ENCODE assay signal across 18 cellular contexts in genomic region chr6:45951291-45951690, GRCh38.
A peak's percentile ranks its signal among the peaks of the same experiment; 100 is the strongest.
DNase-seq lines count a peak whose midpoint lies in the region; ATAC-seq and TF ChIP-seq lines count a peak whose summit lies in the region.
"Had no signal": no experiment of that assay in that cellular context is flagged by ENCODE, and none has a peak within 500 bp of the region (broad histone marks: within the 10 kb centered on the region; RNA-seq: fewer than 3 reads in every experiment).

No MANE protein-coding gene starts in this region.

- intact Hi-C loops in colonic mucosa (cut with DNase I) (no loop called here), left lung (cut with DNase I) (no loop called here), transverse colon (cut with DNase I; ENCODE audit: low total_unique reads) (no loop called here)
- intact Hi-C loops in naive thymus-derived CD4-positive, alpha-beta T cell (cut with micrococcal nuclease): no loop called here

- TF ChIP-seq EP300 in transverse colon (IDR thresholded peaks at IDR 0.05; ENCODE audit: low read depth): no peak

- no peak overlapping the region for H3K23ac ChIP-seq in neuronal stem cell (ENCODE audit: low read depth, low read length, poor library complexity)

- H3K27me3 Mint-ChIP-seq in neural crest cell (ENCODE audit: low read depth): no peaks in the 10 kb centered on the region
- peaks cover 0 to 2% (median 0%) of the 10 kb centered on the region in 5 donors for H3K27me3 Mint-ChIP-seq in naive thymus-derived CD4-positive, alpha-beta T cell

- no peak overlapping the region for H4K8ac ChIP-seq in neuronal stem cell (ENCODE audit: low read depth, low read length)

- TF ChIP-seq POLR2A in transverse colon (IDR thresholded peaks at IDR 0.05): no peak

- no peak for DNase-seq in colonic mucosa
- DNase-seq in left lung: no peak
- DNase-seq in neural crest cell (ENCODE audit: low read depth, low spot score): no peak
- DNase-seq in transverse colon: no peak
- DNase-seq in neuronal stem cell (ENCODE audit: low spot score): no peak
- no peak for DNase-seq in naive thymus-derived CD4-positive, alpha-beta T cell
- DNase-seq in NCI-H1694 treated with DMSO at 0.1 percent for 48 hours (lab: John Stamatoyannopoulos, UW): no peak
- DNase-seq: Kasumi-1; MM.1S; NCI-H1105; NCI-H1694; NCI-H2107; NCI-H526 treated with DMSO at 0.1 percent for 48 hours; NK-92 treated with Interleukin-12 subunit alpha and Interleukin-12 subunit beta, amount 100 ng/mL, for 24 hours; OCI-M1; SIG-M5 had no signal

- no peak overlapping the region for H3K4me2 ChIP-seq in neuronal stem cell (ENCODE audit: insufficient read depth, low read length, poor library complexity, severe bottlenecking)

- H2AFZ ChIP-seq in neuronal stem cell (ENCODE audit: low read length): no peak overlapping the region

- H3K27ac ChIP-seq in colonic mucosa: peak overlapping the region; percentile 61
- peak overlapping the region; percentile 60 to 74 for H3K27ac ChIP-seq in left lung
- peak overlapping the region; percentile 50 to 67 (median 56) for H3K27ac ChIP-seq in transverse colon
- no peak overlapping the region for H3K27ac ChIP-seq in neuronal stem cell (replicated peaks; ENCODE audit: low read length)
- no peak overlapping the region for H3K27ac ChIP-seq in naive thymus-derived CD4-positive, alpha-beta T cell (ENCODE audit: low read depth, low read length)

- H3K4me1 Mint-ChIP-seq in neural crest cell: peaks cover 9% of the 10 kb centered on the region
- H3K4me1 Mint-ChIP-seq in naive thymus-derived CD4-positive, alpha-beta T cell: peaks cover 0 to 2% (median 0%) of the 10 kb centered on the region in 7 donors

- no peaks in the 10 kb centered on the region for H3K9me3 Mint-ChIP-seq in neural crest cell
- no peaks in the 10 kb centered on the region for H3K9me3 Mint-ChIP-seq in naive thymus-derived CD4-positive, alpha-beta T cell
- H3K9me3 Mint-ChIP-seq: IgD-negative memory B cell had no signal

- TF ChIP-seq CTCF in colonic mucosa (IDR thresholded peaks at IDR 0.05) (no peak), left lung (IDR thresholded peaks at IDR 0.05) (no peak), neural crest cell (conservative IDR thresholded peaks at IDR 0.05) (no peak), transverse colon (IDR thresholded peaks at IDR 0.05) (no peak)

- WGBS in transverse colon (ENCODE audit: low coverage in 1 of 2), 2 donors: 57 to 59% methylated on average over 6 of the region's 6 CpGs
- no CpG with 5 or more reads among the region's 6 CpGs for WGBS in neuronal stem cell (ENCODE audit: extremely low coverage in 2 of 2, insufficient read length in 2 of 2, insufficient replicate concordance in 1 of 2), 2 donors

- H3K18ac ChIP-seq in neuronal stem cell (ENCODE audit: low read length): no peak overlapping the region

- no peak overlapping the region for H2BK120ac ChIP-seq in neuronal stem cell (ENCODE audit: low read depth, low read length)

- no peaks in the 10 kb centered on the region for H3K36me3 Mint-ChIP-seq in neural crest cell (ENCODE audit: low read depth)
- H3K36me3 Mint-ChIP-seq in naive thymus-derived CD4-positive, alpha-beta T cell: peaks cover 0 to 30% (median 5%) of the 10 kb centered on the region in 5 donors

- H2BK12ac ChIP-seq in neuronal stem cell (ENCODE audit: low read length): no peak overlapping the region

- H3K4me1 ChIP-seq in colonic mucosa (peaks cover 10% of the 10 kb centered on the region), left lung (peaks cover 0 to 7% of the 10 kb centered on the region in 2 donors), transverse colon (peaks cover 0 to 40% (median 11%) of the 10 kb centered on the region in 4 donors), neuronal stem cell (ENCODE audit: control insufficient read depth in 2 of 2, insufficient read depth in 1 of 2, low read depth in 1 of 2, low read length in 2 of 2) (peaks cover 0 to 2% of the 10 kb centered on the region in 2 donors)
- H3K4me1 ChIP-seq in naive thymus-derived CD4-positive, alpha-beta T cell (ENCODE audit: control insufficient read depth in 2 of 2, insufficient read depth in 2 of 2, low read length in 2 of 2): no peaks in the 10 kb centered on the region
- H3K4me1 ChIP-seq: HAP-1 had no signal

- H3K79me1 ChIP-seq in neuronal stem cell (ENCODE audit: low read depth, low read length): no peaks in the 10 kb centered on the region

- H3K27ac Mint-ChIP-seq in neural crest cell (ENCODE audit: unreplicated experiment): peak overlapping the region; percentile 13
- H3K27ac Mint-ChIP-seq in naive thymus-derived CD4-positive, alpha-beta T cell: no peak overlapping the region
- H3K27ac Mint-ChIP-seq: IgD-negative memory B cell had no signal

- in situ Hi-C loops in transverse colon (cut with MboI; ENCODE audit: low pct_ligation_motif_present in 1 of 4, low pct_unique_long_range_greater_than_20kb in 1 of 4, low sequenced_read_pairs in 3 of 4): no loop called here

- H3K4ac ChIP-seq in neuronal stem cell (ENCODE audit: low read length): no peak overlapping the region

- no peak overlapping the region for H2AK5ac ChIP-seq in neuronal stem cell (ENCODE audit: low read depth, low read length)

- no peak overlapping the region for H3K4me3 Mint-ChIP-seq in neural crest cell
- H3K4me3 Mint-ChIP-seq in naive thymus-derived CD4-positive, alpha-beta T cell: no peak overlapping the region
- H3K4me3 Mint-ChIP-seq: IgD-negative memory B cell had no signal

- H3K36me3 ChIP-seq in colonic mucosa: no peaks in the 10 kb centered on the region
- H3K36me3 ChIP-seq in left lung: peaks cover 0 to 4% of the 10 kb centered on the region in 2 donors
- H3K36me3 ChIP-seq in transverse colon: no peaks in the 10 kb centered on the region
- H3K36me3 ChIP-seq in neuronal stem cell (replicated peaks in 1 of 2; ENCODE audit: control insufficient read depth in 2 of 2, insufficient read depth in 2 of 2, low read length in 2 of 2): no peaks in the 10 kb centered on the region
- H3K36me3 ChIP-seq in naive thymus-derived CD4-positive, alpha-beta T cell (ENCODE audit: control insufficient read depth in 2 of 3, insufficient read depth in 3 of 3, low read length in 3 of 3): peaks cover 0 to 4% (median 0%) of the 10 kb centered on the region in 3 experiments
- H3K36me3 ChIP-seq: HAP-1 had no signal

- H2BK5ac ChIP-seq in neuronal stem cell (ENCODE audit: low read length): no peak overlapping the region

- H3K14ac ChIP-seq in neuronal stem cell (ENCODE audit: low read length): no peak overlapping the region

- no peaks in the 10 kb centered on the region for H3K9me3 ChIP-seq in colonic mucosa
- no peaks in the 10 kb centered on the region for H3K9me3 ChIP-seq in left lung
- H3K9me3 ChIP-seq in transverse colon: no peaks in the 10 kb centered on the region
- H3K9me3 ChIP-seq in neuronal stem cell (replicated peaks in 1 of 2; ENCODE audit: control insufficient read depth in 2 of 2, insufficient read depth in 1 of 2, low read depth in 1 of 2, low read length in 2 of 2): no peaks in the 10 kb centered on the region
- H3K9me3 ChIP-seq in naive thymus-derived CD4-positive, alpha-beta T cell (ENCODE audit: control insufficient read depth in 2 of 3, low read length in 3 of 3): no peaks in the 10 kb centered on the region
- H3K9me3 ChIP-seq: HAP-1 had no signal

- POLR2A ChIA-PET in naive thymus-derived CD4-positive, alpha-beta T cell (lab: Charles Lee): no interaction called here

- CTCF ChIA-PET in naive thymus-derived CD4-positive, alpha-beta T cell (lab: Charles Lee): no interaction called here

- H3K27me3 ChIP-seq in colonic mucosa: no peaks in the 10 kb centered on the region
- H3K27me3 ChIP-seq in left lung: no peaks in the 10 kb centered on the region
- no peaks in the 10 kb centered on the region for H3K27me3 ChIP-seq in transverse colon
- no peaks in the 10 kb centered on the region for H3K27me3 ChIP-seq in neuronal stem cell (ENCODE audit: control insufficient read depth in 3 of 3, insufficient read depth in 3 of 3, low read depth in 1 of 3, low read length in 3 of 3)
- no peaks in the 10 kb centered on the region for H3K27me3 ChIP-seq in naive thymus-derived CD4-positive, alpha-beta T cell (ENCODE audit: control insufficient read depth in 2 of 2, insufficient read depth in 2 of 2, low read length in 2 of 2)

- H4K91ac ChIP-seq in neuronal stem cell (ENCODE audit: low read depth, low read length, poor library complexity): no peak overlapping the region

- H3K9ac ChIP-seq in colonic mucosa (ENCODE audit: low read depth in 2 of 2, low read length in 2 of 2) (peak overlapping the region in 1 of 2 donors; percentile 62), neuronal stem cell (ENCODE audit: low read depth, low read length, poor library complexity) (no peak overlapping the region)

- no peak overlapping the region for H2BK15ac ChIP-seq in neuronal stem cell (ENCODE audit: low read length)

- peak; percentile 36 for ATAC-seq in left lung
- ATAC-seq in naive thymus-derived CD4-positive, alpha-beta T cell: no peak

- H3K4me3 ChIP-seq in colonic mucosa: no peak overlapping the region
- no peak overlapping the region for H3K4me3 ChIP-seq in left lung
- H3K4me3 ChIP-seq in transverse colon: no peak overlapping the region
- H3K4me3 ChIP-seq in neuronal stem cell (ENCODE audit: low read length in 2 of 2): no peak overlapping the region
- no peak overlapping the region for H3K4me3 ChIP-seq in naive thymus-derived CD4-positive, alpha-beta T cell (ENCODE audit: low read length)
- H3K4me3 ChIP-seq: HAP-1 had no signal

Comparison
In these comparisons a context has a peak if more than half of its experiments do, and no peak if none do; other contexts are left out.
1. H3K27ac ChIP-seq: peak in colonic mucosa (single experiment), left lung (2 of 2) and transverse colon (4 of 4); none in neuronal stem cell (single experiment) and naive thymus-derived CD4-positive, alpha-beta T cell (single experiment).